Comparison of ENCODE assay signal across 20 cellular contexts in the genomic region with DNA sequence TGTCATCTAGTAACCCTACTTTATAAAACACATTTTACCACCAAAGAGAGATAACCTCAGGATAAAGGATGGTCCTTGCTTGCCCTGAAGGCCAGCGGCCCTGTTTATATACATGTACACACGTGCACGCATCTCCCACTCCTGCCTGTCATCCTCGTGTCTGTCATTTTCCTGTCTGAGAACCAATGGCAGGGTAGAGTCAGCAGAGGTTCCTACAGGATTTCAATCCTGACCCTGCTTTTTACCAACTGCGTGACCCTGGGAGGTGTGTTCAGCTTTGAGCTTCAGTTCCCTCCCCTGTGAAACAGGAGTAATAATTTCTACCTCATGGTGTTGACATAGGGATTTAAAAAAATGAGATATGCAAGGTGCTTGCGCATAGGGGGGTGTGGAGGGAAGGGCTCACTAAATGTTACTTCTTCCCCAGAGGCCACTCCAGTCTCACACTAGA. TPM values are rescaled to one million over a fixed set of nuclear protein-coding genes. Genes with fewer than 3 reads are reported as not detected.
DNase-seq lines count a peak whose midpoint lies in the region; ATAC-seq and TF ChIP-seq lines count a peak whose summit lies in the region.
"Had no signal": no experiment of that assay in that cellular context is flagged by ENCODE, and none has a peak within 500 bp of the region (broad histone marks: within the 10 kb centered on the region; RNA-seq: fewer than 3 reads in every experiment).

No MANE protein-coding gene starts in this region.

- no peaks in the 10 kb centered on the region for H3K9me3 ChIP-seq in heart left ventricle
- H3K9me3 ChIP-seq in left lung: no peaks in the 10 kb centered on the region
- H3K9me3 ChIP-seq in upper lobe of left lung: no peaks in the 10 kb centered on the region
- H3K9me3 ChIP-seq: psoas muscle had no signal

- no peaks in the 10 kb centered on the region for H3K9me3 Mint-ChIP-seq in activated B cell treated with CpG ODN at 0.5 μM for 24 hours
- H3K9me3 Mint-ChIP-seq: natural killer cell had no signal

- POLR2A ChIA-PET in activated B cell treated with CpG ODN at 0.5 μM for 24 hours (lab: Charles Lee): interaction anchor here (0.9 to 3.9 kb wide), 6 partner anchors 12 to 89 kb away, joined by 4 to 22 read pairs (median 6); partner anchors contain the start of genes IKBKE and RASSF5

- no peak overlapping the region for H3K4me3 ChIP-seq in heart left ventricle
- no peak overlapping the region for H3K4me3 ChIP-seq in left lung
- no peak overlapping the region for H3K4me3 ChIP-seq in upper lobe of left lung
- H3K4me3 ChIP-seq: psoas muscle had no signal

- H3K4me1 Mint-ChIP-seq in activated B cell treated with CpG ODN at 0.5 μM for 24 hours: peaks cover 44% of the 10 kb centered on the region

- H3K27ac ChIP-seq in heart left ventricle: peak overlapping the region in 2 of 12 donors; percentile 9 to 49
- H3K27ac ChIP-seq in left lung: peak overlapping the region in 1 of 2 donors; percentile 2
- peak overlapping the region in 3 of 4 donors; percentile 25 to 58 (median 43) for H3K27ac ChIP-seq in upper lobe of left lung
- H3K27ac ChIP-seq: psoas muscle had no signal

- H3K36me3 Mint-ChIP-seq in activated B cell treated with CpG ODN at 0.5 μM for 24 hours (ENCODE audit: low read depth): peaks cover 55% of the 10 kb centered on the region

- no peaks in the 10 kb centered on the region for H3K27me3 Mint-ChIP-seq in activated B cell treated with CpG ODN at 0.5 μM for 24 hours

- CTCF ChIA-PET in activated B cell treated with CpG ODN at 0.5 μM for 24 hours (lab: Charles Lee): interaction anchor here (1.0 to 2.3 kb wide), 8 partner anchors 16 to 439 kb away, joined by 3 to 20 read pairs (median 6); no protein-coding TSS in a partner anchor

- no peak for TF ChIP-seq EP300 in upper lobe of left lung (IDR thresholded peaks at IDR 0.05)

- H3K27ac Mint-ChIP-seq in activated B cell treated with CpG ODN at 0.5 μM for 24 hours: peak overlapping the region; percentile 84

- peaks cover 0 to 58% (median 0%) of the 10 kb centered on the region in 9 donors for H3K36me3 ChIP-seq in heart left ventricle
- peaks cover 0 to 54% of the 10 kb centered on the region in 2 donors for H3K36me3 ChIP-seq in left lung
- peaks cover 0 to 16% (median 4%) of the 10 kb centered on the region in 4 donors for H3K36me3 ChIP-seq in upper lobe of left lung

- H3K4me3 Mint-ChIP-seq in activated B cell treated with CpG ODN at 0.5 μM for 24 hours: peak overlapping the region; percentile 58
- H3K4me3 Mint-ChIP-seq: natural killer cell had no signal

- peak; percentile 7 for ATAC-seq in Right ventricle myocardium superior (ENCODE audit: poor library complexity)
- no peak for ATAC-seq in heart left ventricle
- ATAC-seq in activated B cell treated with CpG ODN at 0.5 μM for 24 hours (ENCODE audit: low read depth): no peak
- ATAC-seq in left lung: peak; percentile 4
- no peak for ATAC-seq in upper lobe of left lung (ENCODE audit: low FRiP score in 2 of 2)
- no peak for ATAC-seq in GM21786 (IDR thresholded peaks at IDR 0.05; ENCODE audit: unreplicated experiment)
- ATAC-seq: esophagus mucosa, HCT116, natural killer cell, psoas muscle had no signal

- H3K27me3 ChIP-seq in heart left ventricle (no peaks in the 10 kb centered on the region), left lung (no peaks in the 10 kb centered on the region), upper lobe of left lung (no peaks in the 10 kb centered on the region)

- intact Hi-C loops in Right ventricle myocardium superior (cut with DNase I) (no loop called here), heart left ventricle (cut with DNase I) (loop anchor here in 5 of 10 donors (5.0 to 10.0 kb wide), 5 partner anchors 42 to 490 kb away; no protein-coding TSS in a partner anchor), activated B cell treated with CpG ODN at 0.5 μM for 24 hours (cut with micrococcal nuclease) (no loop called here), left lung (cut with DNase I) (no loop called here)

- WGBS in heart left ventricle, 4 donors: 76 to 83% (median 81%) methylated on average over 6 of the region's 6 CpGs
- WGBS in upper lobe of left lung, 2 donors: 77 to 79% methylated on average over 6 of the region's 6 CpGs

- TF ChIP-seq POLR2A in heart left ventricle (IDR thresholded peaks at IDR 0.05): no peak
- no peak for TF ChIP-seq POLR2A in upper lobe of left lung (IDR thresholded peaks at IDR 0.05)

- no peak for DNase-seq in Right ventricle myocardium superior
- no peak for DNase-seq in heart left ventricle
- DNase-seq in activated B cell treated with CpG ODN at 0.5 μM for 24 hours: no peak
- DNase-seq in left lung: no peak
- DNase-seq in upper lobe of left lung: no peak
- no peak for DNase-seq in HPDE6-E6E7 (ENCODE audit: extremely low spot score)
- no peak for DNase-seq in NCI-H1105 treated with DMSO at 0.1 percent for 48 hours (lab: John Stamatoyannopoulos, UW)
- DNase-seq: activated CD4-positive, alpha-beta T cell treated with anti-CD3 and anti-CD28 coated beads for 4 hours; activated CD8-positive, alpha-beta memory T cell treated with anti-CD3 and anti-CD28 coated beads, Interleukin-2, amount 50 U/mL, for 48 hours; activated naive CD4-positive, alpha-beta T cell; Kasumi-1; mammary epithelial cell; natural killer cell; NCI-H1694 treated with DMSO at 0.1 percent for 48 hours; psoas muscle; stimulated activated CD4-positive, alpha-beta T cell treated with anti-CD3 and anti-CD28 coated beads, Interleukin-12 subunit alpha, Interleukin-12 subunit beta, amount 100 ng/mL, for 4 hours; stimulated activated naive CD4-positive, alpha-beta T cell had no signal

- no peak for TF ChIP-seq CTCF in heart left ventricle (IDR thresholded peaks at IDR 0.05)
- no peak for TF ChIP-seq CTCF in activated B cell treated with CpG ODN at 0.5 μM for 24 hours (IDR thresholded peaks at IDR 0.05)
- no peak for TF ChIP-seq CTCF in left lung (IDR thresholded peaks at IDR 0.05)
- no peak for TF ChIP-seq CTCF in upper lobe of left lung (IDR thresholded peaks at IDR 0.05)

- H3K4me1 ChIP-seq in heart left ventricle (peaks cover 6 to 35% (median 21%) of the 10 kb centered on the region in 12 donors), left lung (peaks cover 17 to 28% of the 10 kb centered on the region in 2 donors), upper lobe of left lung (peaks cover 18 to 35% (median 22%) of the 10 kb centered on the region in 4 donors)
- H3K4me1 ChIP-seq: psoas muscle had no signal

RNA-seq across cellular contexts. Expression of gene RASSF5, which starts 12.3 kb away (rescaled TPM):
- total RNA-seq in Right ventricle myocardium superior: 3.9 TPM
- 10 to 100 TPM in 2 of 9 donors, 1 to 10 TPM in 7; 3.2 to 27.4 (median 5.8) TPM for total RNA-seq in heart left ventricle
- polyA plus RNA-seq in heart left ventricle: 1 to 10 TPM; 1.3 to 1.8 TPM
- 114 and 116 TPM in 2 replicates for total RNA-seq in activated B cell treated with CpG ODN at 0.5 μM for 24 hours
- total RNA-seq in left lung: 10 to 100 TPM; 26.5 to 40.9 TPM
- total RNA-seq in upper lobe of left lung: 10 to 100 TPM; 47.2 to 61.1 (median 54.9) TPM

RNA-seq across cellular contexts. Expression of gene IKBKE, which starts 24.8 kb away (rescaled TPM):
- 0.46 TPM for total RNA-seq in Right ventricle myocardium superior
- total RNA-seq in heart left ventricle: 10 to 100 TPM in 1 of 9 donors, 1 to 10 TPM in 6, under 1 TPM in 2; 0.62 to 10.8 (median 1.1) TPM
- polyA plus RNA-seq in heart left ventricle: under 1 TPM; 0.27 to 0.97 TPM
- total RNA-seq in activated B cell treated with CpG ODN at 0.5 μM for 24 hours: 52.9 and 56.3 TPM in 2 replicates
- total RNA-seq in left lung: 10 to 100 TPM in 1 of 2 donors, 1 to 10 TPM in 1; 8.7 to 17.8 TPM
- total RNA-seq in upper lobe of left lung: 10 to 100 TPM in 2 of 6 donors, 1 to 10 TPM in 4; 7.4 to 25.1 (median 9.2) TPM

Comparison
In these comparisons a context has a peak if more than half of its experiments do, and no peak if none do; other contexts are left out.
1. ATAC-seq: peak in Right ventricle myocardium superior (single experiment) and left lung (single experiment); none in heart left ventricle (0 of 4), activated B cell treated with CpG ODN at 0.5 μM for 24 hours (single experiment), upper lobe of left lung (0 of 2) and GM21786 (single experiment).